ENCODE assay signal across 26 cellular contexts in genomic region chr6:18248698-18249097, GRCh38. TPM values are rescaled to one million over a fixed set of nuclear protein-coding genes. Genes with fewer than 3 reads are reported as not detected.
A peak's percentile ranks its signal among the peaks of the same experiment; 100 is the strongest.
DNase-seq lines count a peak whose midpoint lies in the region; ATAC-seq, FAIRE-seq and TF ChIP-seq lines count a peak whose summit lies in the region.
"Had no signal": no experiment of that assay in that cellular context is flagged by ENCODE, and none has a peak within 500 bp of the region (broad histone marks: within the 10 kb centered on the region; RNA-seq: fewer than 3 reads in every experiment).

No MANE protein-coding gene starts in this region.

- H3K4me3 Mint-ChIP-seq in T-helper 17 cell: no peak overlapping the region
- no peak overlapping the region for H3K4me3 Mint-ChIP-seq in activated CD4-positive, alpha-beta memory T cell treated with anti-CD3 and anti-CD28 coated beads for 36 hours
- H3K4me3 Mint-ChIP-seq: CD14-positive monocyte; CD4-positive, alpha-beta memory T cell; CD4-positive, CD25-positive, alpha-beta regulatory T cell; CD8-positive, alpha-beta memory T cell had no signal

- FAIRE-seq in GM12891 (lab: Jason Lieb, UNC) (peak; percentile 64), H54 (lab: Jason Lieb, UNC) (peak; percentile 41)
- FAIRE-seq: A204.1, GM12878, GM19239 had no signal

- CTCF ChIA-PET in activated CD4-positive, alpha-beta memory T cell treated with anti-CD3 and anti-CD28 coated beads for 36 hours (lab: Charles Lee): no interaction called here

- intact Hi-C loops in activated CD4-positive, alpha-beta memory T cell treated with anti-CD3 and anti-CD28 coated beads for 36 hours (cut with micrococcal nuclease): no loop called here
- intact Hi-C loops in left lung (cut with DNase I): no loop called here

- H3K27me3 ChIP-seq in left lung: no peaks in the 10 kb centered on the region
- H3K27me3 ChIP-seq: BE2C, BLaER1 had no signal

- H3K27ac Mint-ChIP-seq in T-helper 17 cell: peak overlapping the region; percentile 27
- no peak overlapping the region for H3K27ac Mint-ChIP-seq in activated CD4-positive, alpha-beta memory T cell treated with anti-CD3 and anti-CD28 coated beads for 36 hours
- H3K27ac Mint-ChIP-seq: CD4-positive, CD25-positive, alpha-beta regulatory T cell had no signal

- POLR2A ChIA-PET in activated CD4-positive, alpha-beta memory T cell treated with anti-CD3 and anti-CD28 coated beads for 36 hours (lab: Charles Lee): no interaction called here

- no peak overlapping the region for H3K4me3 ChIP-seq in left lung
- H3K4me3 ChIP-seq: BLaER1, GM12878 had no signal

- TF ChIP-seq POLR2A in GM12891 (IDR thresholded peaks at IDR 0.05; ENCODE audit: low read depth, low read length) (no peak), H54 (IDR thresholded peaks at IDR 0.05; ENCODE audit: low read depth, low read length) (no peak)

- peaks cover 31% of the 10 kb centered on the region for H3K4me1 Mint-ChIP-seq in T-helper 17 cell
- peaks cover 44% of the 10 kb centered on the region for H3K4me1 Mint-ChIP-seq in activated CD4-positive, alpha-beta memory T cell treated with anti-CD3 and anti-CD28 coated beads for 36 hours (ENCODE audit: low read depth)
- H3K4me1 Mint-ChIP-seq: CD14-positive monocyte had no signal

- no peaks in the 10 kb centered on the region for H3K27me3 Mint-ChIP-seq in T-helper 17 cell
- no peaks in the 10 kb centered on the region for H3K27me3 Mint-ChIP-seq in activated CD4-positive, alpha-beta memory T cell treated with anti-CD3 and anti-CD28 coated beads for 36 hours
- H3K27me3 Mint-ChIP-seq: CD4-positive, alpha-beta memory T cell; CD4-positive, CD25-positive, alpha-beta regulatory T cell; CD8-positive, alpha-beta memory T cell had no signal

- DNase-seq in GM12891 (ENCODE audit: insufficient read length, low spot score) (no peak), H54 (ENCODE audit: insufficient read length, low spot score) (no peak), T-helper 17 cell (no peak), left lung (no peak), kidney tubule cell (ENCODE audit: low spot score) (no peak)
- DNase-seq in activated CD4-positive, alpha-beta memory T cell treated with anti-CD3 and anti-CD28 coated beads for 36 hours: no peak
- DNase-seq: 8988T; ACHN; BE2C; C1 segment of cervical spinal cord; CD4-positive, alpha-beta memory T cell; CD4-positive, CD25-positive, alpha-beta regulatory T cell; CD8-positive, alpha-beta memory T cell; COR-L47; DMS 273 treated with DMSO at 0.1 percent for 48 hours; DMS153; DMS53; DMS79; DND-41; EL; GDM1 had no signal

- no peak for TF ChIP-seq CTCF in left lung (IDR thresholded peaks at IDR 0.05)

- H3K36me3 Mint-ChIP-seq in T-helper 17 cell (ENCODE audit: low read depth): peaks cover 10% of the 10 kb centered on the region
- peaks cover 71% of the 10 kb centered on the region for H3K36me3 Mint-ChIP-seq in activated CD4-positive, alpha-beta memory T cell treated with anti-CD3 and anti-CD28 coated beads for 36 hours

- no peak overlapping the region for H3K27ac ChIP-seq in left lung
- H3K27ac ChIP-seq: BLaER1 had no signal

- peaks cover 6 to 81% of the 10 kb centered on the region in 2 donors for H3K36me3 ChIP-seq in left lung

- no peaks in the 10 kb centered on the region for H3K4me1 ChIP-seq in left lung
- H3K4me1 ChIP-seq: BE2C, BLaER1 had no signal

- H3K9me3 ChIP-seq in T-helper 17 cell (ENCODE audit: control insufficient read depth, low read length, poor library complexity, severe bottlenecking) (no peaks in the 10 kb centered on the region), left lung (no peaks in the 10 kb centered on the region)
- H3K9me3 ChIP-seq: BE2C, BLaER1 had no signal

- ATAC-seq in T-helper 17 cell (no peak), left lung (no peak)

- H3K9me3 Mint-ChIP-seq in activated CD4-positive, alpha-beta memory T cell treated with anti-CD3 and anti-CD28 coated beads for 36 hours: no peaks in the 10 kb centered on the region
- H3K9me3 Mint-ChIP-seq: CD14-positive monocyte; CD4-positive, CD25-positive, alpha-beta regulatory T cell had no signal

TF ChIP-seq in GM12891, 5 proteins besides CTCF, POLR2A, EP300 and RAD21:
- TF ChIP-seq TAF1 (IDR thresholded peaks at IDR 0.05; ENCODE audit: low read depth, low read length) (no peak), SPI1 (IDR thresholded peaks at IDR 0.05; ENCODE audit: low read depth, low read length) (no peak), POLR2AphosphoS5 (IDR thresholded peaks at IDR 0.05; ENCODE audit: low read depth, low read length) (no peak), POU2F2 (IDR thresholded peaks at IDR 0.05; ENCODE audit: low read depth, low read length) (no peak), PAX5 (IDR thresholded peaks at IDR 0.05; ENCODE audit: insufficient read depth, low read length, severe bottlenecking) (no peak)

RNA-seq across cellular contexts. Expression of gene DEK, which starts 15.6 kb away (rescaled TPM):
- 95.6 TPM for polyA plus RNA-seq in GM12891 (2012; ENCODE audit: low read depth, missing spikeins)
- total RNA-seq in T-helper 17 cell (10 to 100 TPM; 70.5 to 73.1 TPM), left lung (10 to 100 TPM; 60.7 to 73.8 TPM)
- 100 to 1,000 TPM; 180 to 182 TPM for total RNA-seq in activated CD4-positive, alpha-beta memory T cell treated with anti-CD3 and anti-CD28 coated beads for 36 hours
